ENCODE assay signal across 9 cellular contexts in genomic region chr3:170128259-170128976, GRCh38. TPM values are rescaled to one million over a fixed set of nuclear protein-coding genes. Genes with fewer than 3 reads are reported as not detected.
A peak's percentile ranks its signal among the peaks of the same experiment; 100 is the strongest.
DNase-seq lines count a peak whose midpoint lies in the region; ATAC-seq and TF ChIP-seq lines count a peak whose summit lies in the region.
"Had no signal": no experiment of that assay in that cellular context is flagged by ENCODE, and none has a peak within 500 bp of the region (broad histone marks: within the 10 kb centered on the region; RNA-seq: fewer than 3 reads in every experiment).

No MANE protein-coding gene starts in this region.

- intact Hi-C loops in mucosa of descending colon (cut with DNase I, micrococcal nuclease) (no loop called here), posterior cingulate gyrus (cut with DNase I) (no loop called here)

- ATAC-seq in activated T-cell treated with anti-CD3 and anti-CD28 coated beads, Interleukin-2, amount 50 U/mL, for 72 hours (replicated peaks in 1 of 2), result peak; percentile 21 to 36
- ATAC-seq in HG02973 (IDR thresholded peaks at IDR 0.05; ENCODE audit: unreplicated experiment) (peak; percentile 83), mucosa of descending colon (peak; percentile 70)

- H3K36me3 Mint-ChIP-seq in activated T-cell treated with anti-CD3 and anti-CD28 coated beads, Interleukin-2, amount 50 U/mL, for 72 hours (ENCODE audit: insufficient read depth in 2 of 2), result peaks cover 14 to 30% of the 10 kb centered on the region in 2 donors

- H3K9me3 Mint-ChIP-seq in activated T-cell treated with anti-CD3 and anti-CD28 coated beads, Interleukin-2, amount 50 U/mL, for 72 hours, result no peaks in the 10 kb centered on the region

- no peaks in the 10 kb centered on the region for H3K4me1 ChIP-seq in mucosa of descending colon (ENCODE audit: low read depth)

- peaks cover 3% of the 10 kb centered on the region for H3K9me3 ChIP-seq in mucosa of descending colon

- H3K27ac Mint-ChIP-seq in activated T-cell treated with anti-CD3 and anti-CD28 coated beads, Interleukin-2, amount 50 U/mL, for 72 hours, result peak overlapping the region; percentile 73

- TF ChIP-seq CTCF in mucosa of descending colon (IDR thresholded peaks at IDR 0.05), result no peak

- peak in 1 of 2 donors; percentile 8 for DNase-seq in activated T-cell treated with anti-CD3 and anti-CD28 coated beads, Interleukin-2, amount 50 U/mL, for 72 hours
- DNase-seq in activated T-cell treated with anti-CD3 and anti-CD28 coated beads, Interleukin-2, amount 50 U/mL, for 48 hours, result no peak
- DNase-seq in NOMO-1 treated with dmso at 0.1 percent for 144 hours (lab: John Stamatoyannopoulos, UW; ENCODE audit: unreplicated experiment), result peak; percentile 84
- DNase-seq in mucosa of descending colon, result peak in 1 of 3 donors; percentile 29
- no peak for DNase-seq in activated CD4-positive, CD25-positive, alpha-beta regulatory T cell (lab: John Stamatoyannopoulos, UW)
- no peak for DNase-seq in posterior cingulate gyrus
- DNase-seq in SHP77 treated with DMSO at 0.1 percent for 48 hours (lab: John Stamatoyannopoulos, UW), result no peak
- DNase-seq: left cardiac atrium had no signal

- H3K27me3 Mint-ChIP-seq in activated T-cell treated with anti-CD3 and anti-CD28 coated beads, Interleukin-2, amount 50 U/mL, for 72 hours (ENCODE audit: low read depth), result no peaks in the 10 kb centered on the region

- H3K4me3 Mint-ChIP-seq in activated T-cell treated with anti-CD3 and anti-CD28 coated beads, Interleukin-2, amount 50 U/mL, for 72 hours, result peak overlapping the region; percentile 21 to 65

- peaks cover 36% of the 10 kb centered on the region for H3K4me1 Mint-ChIP-seq in activated T-cell treated with anti-CD3 and anti-CD28 coated beads, Interleukin-2, amount 50 U/mL, for 72 hours (ENCODE audit: low read depth)

- H3K4me3 ChIP-seq in mucosa of descending colon, result no peak overlapping the region

- no peaks in the 10 kb centered on the region for H3K36me3 ChIP-seq in mucosa of descending colon (ENCODE audit: low read depth)

RNA-seq across cellular contexts. Expression of gene PHC3, which starts 53.1 kb away (rescaled TPM):
- total RNA-seq in activated T-cell treated with anti-CD3 and anti-CD28 coated beads, Interleukin-2, amount 50 U/mL, for 72 hours, result 10 to 100 TPM; 71.1 to 71.6 TPM
- total RNA-seq in mucosa of descending colon, result 10 to 100 TPM; 54.2 to 96.7 (median 58.0) TPM

Comparison
In these comparisons a context has a peak if more than half of its experiments do, and no peak if none do; other contexts are left out.
1. ATAC-seq: peak in every context shown above with its lines; median percentile 83 in HG02973; 70 in mucosa of descending colon; 28 in activated T-cell treated with anti-CD3 and anti-CD28 coated beads, Interleukin-2, amount 50 U/mL, for 72 hours.